In genomic region chr11:19557720-19558140, GRCh38 we compare ENCODE assay signal across 8 cellular contexts.
DNase-seq lines count a peak whose midpoint lies in the region; ATAC-seq and TF ChIP-seq lines count a peak whose summit lies in the region.

No MANE protein-coding gene starts in this region.

- H3F3A ChIP-seq in DOHH2 (ENCODE audit: control insufficient read depth, insufficient read depth) (no peaks in the 10 kb centered on the region), OCI-LY1 (ENCODE audit: insufficient read depth, low read length) (no peaks in the 10 kb centered on the region)

- WGBS in stomach, 5 donors, result 4 to 8% (median 7%) methylated on average over 7 of the region's 7 CpGs

- peaks cover 2% of the 10 kb centered on the region; the same call in 1 of the 2 replicates for H3K27me3 ChIP-seq in DOHH2 (ENCODE audit: control insufficient read depth, low read length)
- no peaks in the 10 kb centered on the region; the same call in 1 of the 2 replicates for H3K27me3 ChIP-seq in OCI-LY1 (ENCODE audit: insufficient read depth, low read length)
- H3K27me3 ChIP-seq in stomach, result no peaks in the 10 kb centered on the region

- H3K36me3 ChIP-seq in DOHH2 (ENCODE audit: control insufficient read depth, low read length) (no peaks in the 10 kb centered on the region), OCI-LY1 (ENCODE audit: insufficient read depth, low read length) (no peaks in the 10 kb centered on the region), stomach (no peaks in the 10 kb centered on the region)

- peak; percentile 79 to 87 for DNase-seq in activated T-cell treated with anti-CD3 and anti-CD28 coated beads, Interleukin-2, amount 50 U/mL, for 48 hours
- peak; percentile 77 for DNase-seq in fibroblast of mammary gland (ENCODE audit: low read depth)
- DNase-seq in neural crest cell (ENCODE audit: low read depth, low spot score), result peak; percentile 89
- DNase-seq in stomach, result peak; percentile 81

- no peak overlapping the region for H3K27ac Mint-ChIP-seq in neural crest cell (ENCODE audit: unreplicated experiment)

- H3K27ac ChIP-seq in DOHH2 (ENCODE audit: low read depth, low read length) (no peak overlapping the region), OCI-LY1 (ENCODE audit: low read depth, low read length, poor library complexity, severe bottlenecking) (no peak overlapping the region), stomach (no peak overlapping the region)

- H3K36me3 Mint-ChIP-seq in neural crest cell (ENCODE audit: low read depth), result no peaks in the 10 kb centered on the region

- H3K4me3 Mint-ChIP-seq in neural crest cell, result no peak overlapping the region

- H4K20me1 ChIP-seq in DOHH2 (ENCODE audit: control insufficient read depth, insufficient read depth, low read depth, low read length) (no peaks in the 10 kb centered on the region), OCI-LY1 (ENCODE audit: insufficient read depth, low read length) (no peaks in the 10 kb centered on the region)

- no peaks in the 10 kb centered on the region for H3K4me1 ChIP-seq in DOHH2 (ENCODE audit: control insufficient read depth, low read length)
- no peaks in the 10 kb centered on the region for H3K4me1 ChIP-seq in OCI-LY1 (ENCODE audit: insufficient read depth, low read length, severe bottlenecking)
- H3K4me1 ChIP-seq in stomach, result peaks cover 0 to 10% (median 3%) of the 10 kb centered on the region in 4 donors

- ATAC-seq in HG03565 (IDR thresholded peaks at IDR 0.05; ENCODE audit: unreplicated experiment) (peak; percentile 50), HG02852 (IDR thresholded peaks at IDR 0.05; ENCODE audit: unreplicated experiment) (no peak)

- no peak for TF ChIP-seq EP300 in stomach (IDR thresholded peaks at IDR 0.05)

- no peak overlapping the region for H2AFZ ChIP-seq in OCI-LY1 (ENCODE audit: low read length)

- no peaks in the 10 kb centered on the region for H3K9me3 Mint-ChIP-seq in neural crest cell

- no peak for TF ChIP-seq POLR2A in stomach (IDR thresholded peaks at IDR 0.05)

- peaks cover 17% of the 10 kb centered on the region for H3K4me1 Mint-ChIP-seq in neural crest cell

- H3K27me3 Mint-ChIP-seq in neural crest cell (ENCODE audit: low read depth), result peaks cover 4% of the 10 kb centered on the region

- TF ChIP-seq CTCF in DOHH2 (IDR thresholded peaks at IDR 0.05; ENCODE audit: low read depth, low read length, poor library complexity, severe bottlenecking) (peak; percentile 94), OCI-LY1 (IDR thresholded peaks at IDR 0.05; ENCODE audit: low read length) (peak; percentile 89), fibroblast of mammary gland (conservative IDR thresholded peaks at IDR 0.05; ENCODE audit: control insufficient read depth, insufficient read depth, low read depth, low read length) (peak; percentile 92), neural crest cell (conservative IDR thresholded peaks at IDR 0.05) (peak; percentile 88), stomach (IDR thresholded peaks at IDR 0.05) (peak in 5 of 7 experiments; percentile 76 to 85 (median 77))

- H3K4me2 ChIP-seq in DOHH2 (ENCODE audit: low read length) (no peak overlapping the region), OCI-LY1 (ENCODE audit: low read length) (no peak overlapping the region)

- H3K9me2 ChIP-seq in DOHH2 (replicated peaks; ENCODE audit: control insufficient read depth, low read length) (no peaks in the 10 kb centered on the region), OCI-LY1 (ENCODE audit: low read depth, low read length) (no peaks in the 10 kb centered on the region)

- no peaks in the 10 kb centered on the region for H3K9me3 ChIP-seq in DOHH2 (ENCODE audit: control insufficient read depth, insufficient read depth, low read length)
- no peaks in the 10 kb centered on the region for H3K9me3 ChIP-seq in OCI-LY1 (ENCODE audit: low read length)
- H3K9me3 ChIP-seq in stomach, result no peaks in the 10 kb centered on the region

- no peaks in the 10 kb centered on the region for H3K79me2 ChIP-seq in DOHH2 (ENCODE audit: control insufficient read depth, low read length)
- H3K79me2 ChIP-seq in OCI-LY1 (ENCODE audit: insufficient read depth, low read length), result no peaks in the 10 kb centered on the region

- intact Hi-C loops in stomach (cut with DNase I; ENCODE audit: low total_unique reads), result loop anchor here (5.0 kb wide), 1 partner anchor 575 kb away; no protein-coding TSS in a partner anchor

- H3K4me3 ChIP-seq in DOHH2 (ENCODE audit: low read length), result no peak overlapping the region
- no peak overlapping the region for H3K4me3 ChIP-seq in OCI-LY1 (ENCODE audit: low read depth, low read length, poor library complexity, severe bottlenecking)
- H3K4me3 ChIP-seq in fibroblast of mammary gland (ENCODE audit: control insufficient read depth, low read depth, low read length), result no peak overlapping the region
- H3K4me3 ChIP-seq in stomach, result no peak overlapping the region

- H3K9ac ChIP-seq in OCI-LY1 (ENCODE audit: low read length), result no peak overlapping the region
